In the genomic region with DNA sequence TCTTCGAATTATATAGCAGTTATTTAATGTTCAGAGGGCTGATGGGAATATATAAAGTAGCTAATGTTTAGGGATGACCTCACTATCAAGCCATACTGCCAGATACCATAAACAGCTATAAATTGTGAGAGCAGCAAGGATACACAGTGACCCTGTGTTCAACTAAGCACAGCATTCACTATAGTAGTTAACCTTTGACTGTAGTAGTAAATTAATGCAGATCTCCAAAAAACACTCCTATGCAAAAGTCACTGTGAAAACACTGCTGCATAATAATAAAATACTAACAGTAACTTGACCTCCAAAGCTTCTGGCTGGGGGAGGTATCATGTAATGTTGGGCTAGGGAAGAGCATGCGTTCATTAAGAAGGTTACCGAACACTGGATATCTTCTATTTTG, we compare ENCODE assay signal across 29 cellular contexts.
"Had no signal": no experiment of that assay in that cellular context is flagged by ENCODE, and none has a peak within 500 bp of the region (broad histone marks: within the 10 kb centered on the region; RNA-seq: fewer than 3 reads in every experiment).

No MANE protein-coding gene starts in this region.

- H3K9me3 ChIP-seq: left ventricle myocardium inferior, neutrophil, psoas muscle, right lobe of liver, tibial nerve, uterus had no signal

- H3K27ac ChIP-seq: left ventricle myocardium inferior, neural progenitor cell, neutrophil, parathyroid adenoma, psoas muscle, right lobe of liver, tibial nerve, uterus had no signal

- H3K4me1 ChIP-seq: left ventricle myocardium inferior, parathyroid adenoma, psoas muscle, right lobe of liver, tibial nerve, uterus had no signal

- H3K4me1 Mint-ChIP-seq: immature natural killer cell; naive thymus-derived CD4-positive, alpha-beta T cell; stimulated activated memory B cell treated with anti-CD40 and anti-IgM and Interleukin-4, amounts not matched to agents 10 μg/mL and 1 μg/mL and 100 μg/mL, for 72 hours; stimulated activated naive CD8-positive, alpha-beta T cell treated with anti-CD3 and anti-CD28 coated beads, Interleukin-15, amount 100 ng/mL, for 72 hours had no signal

- H3K36me3 ChIP-seq: left ventricle myocardium inferior, neural progenitor cell, neutrophil, right lobe of liver, tibial nerve, uterus had no signal

- H3K27me3 ChIP-seq: neural progenitor cell, neutrophil, right lobe of liver, tibial nerve, uterus had no signal

- DNase-seq: hypothalamus; immature natural killer cell; kidney; left colon; left ventricle myocardium inferior; mesendoderm; mucosa of descending colon; naive thymus-derived CD4-positive, alpha-beta T cell; occipital lobe; psoas muscle; right lobe of liver; stimulated activated CD4-positive, alpha-beta T cell treated with anti-CD3 and anti-CD28 coated beads, Interleukin-1b, Interleukin-23, amount 100 ng/mL, for 48 hours; stimulated activated CD4-positive, alpha-beta T cell treated with anti-CD3 and anti-CD28 coated beads, Interleukin-2, amount 100 ng/mL, for 48 hours; stimulated activated CD4-positive, alpha-beta T cell treated with anti-CD3 and anti-CD28 coated beads, Interleukin-4, amount 100 ng/mL, for 4 hours; stimulated activated CD8-positive, alpha-beta memory T cell treated with anti-CD3 and anti-CD28 coated beads, Interleukin-4, amount 100 ng/mL, for 48 hours; stimulated activated naive CD4-positive, alpha-beta T cell treated with Interleukin-2 at 50 U/mL for 16 hours; stimulated activated naive CD8-positive, alpha-beta T cell treated with anti-CD3 and anti-CD28 coated beads, Interleukin-15, amount 100 ng/mL, for 72 hours; substantia nigra; uterus had no signal

- H3K9me3 Mint-ChIP-seq: mesothelial cell of epicardium, neural progenitor cell had no signal

- H3K27me3 Mint-ChIP-seq: naive thymus-derived CD4-positive, alpha-beta T cell; natural killer cell treated with Interleukin-12 subunit alpha and Interleukin-12 subunit beta and Interleukin-15 and Interleukin-18, amount 100 ng/mL, for 72 hours; stimulated activated memory B cell treated with anti-CD40 and anti-IgM and Interleukin-4, amounts not matched to agents 10 μg/mL and 1 μg/mL and 100 μg/mL, for 72 hours; stimulated activated naive CD8-positive, alpha-beta T cell treated with anti-CD3 and anti-CD28 coated beads, Interleukin-15, amount 100 ng/mL, for 72 hours had no signal

- H3K36me3 Mint-ChIP-seq: immature natural killer cell; mesothelial cell of epicardium; naive thymus-derived CD4-positive, alpha-beta T cell; natural killer cell treated with Interleukin-12 subunit alpha and Interleukin-12 subunit beta and Interleukin-15 and Interleukin-18, amount 100 ng/mL, for 72 hours; neural progenitor cell; stimulated activated memory B cell treated with anti-CD40 and anti-IgM and Interleukin-4, amounts not matched to agents 10 μg/mL and 1 μg/mL and 100 μg/mL, for 72 hours; type B pancreatic cell had no signal

- H3K27ac Mint-ChIP-seq: immature natural killer cell; mesothelial cell of epicardium; naive thymus-derived CD4-positive, alpha-beta T cell; natural killer cell treated with Interleukin-12 subunit alpha and Interleukin-12 subunit beta and Interleukin-15 and Interleukin-18, amount 100 ng/mL, for 72 hours; neural progenitor cell; stimulated activated memory B cell treated with anti-CD40 and anti-IgM and Interleukin-4, amounts not matched to agents 10 μg/mL and 1 μg/mL and 100 μg/mL, for 72 hours; stimulated activated naive CD8-positive, alpha-beta T cell treated with anti-CD3 and anti-CD28 coated beads, Interleukin-15, amount 100 ng/mL, for 72 hours; type B pancreatic cell had no signal

- ATAC-seq: left colon; mucosa of descending colon; naive thymus-derived CD4-positive, alpha-beta T cell; natural killer cell treated with Interleukin-12 subunit alpha and Interleukin-12 subunit beta and Interleukin-15 and Interleukin-18, amount 100 ng/mL, for 72 hours; psoas muscle; right lobe of liver; stimulated activated memory B cell treated with anti-CD40 and anti-IgM and Interleukin-4, amounts not matched to agents 10 μg/mL and 1 μg/mL and 100 μg/mL, for 72 hours; stimulated activated naive CD8-positive, alpha-beta T cell treated with anti-CD3 and anti-CD28 coated beads, Interleukin-15, amount 100 ng/mL, for 72 hours had no signal

- H3K4me3 ChIP-seq: left ventricle myocardium inferior, lung, mucosa of descending colon, neural progenitor cell, psoas muscle, right lobe of liver, smooth muscle cell, tibial nerve, uterus had no signal

- H3K4me3 Mint-ChIP-seq: immature natural killer cell; mesothelial cell of epicardium; naive thymus-derived CD4-positive, alpha-beta T cell; natural killer cell treated with Interleukin-12 subunit alpha and Interleukin-12 subunit beta and Interleukin-15 and Interleukin-18, amount 100 ng/mL, for 72 hours; neural progenitor cell; stimulated activated memory B cell treated with anti-CD40 and anti-IgM and Interleukin-4, amounts not matched to agents 10 μg/mL and 1 μg/mL and 100 μg/mL, for 72 hours; stimulated activated naive CD8-positive, alpha-beta T cell treated with anti-CD3 and anti-CD28 coated beads, Interleukin-15, amount 100 ng/mL, for 72 hours; type B pancreatic cell had no signal
